8 cellular contexts compared by ENCODE assay signal in the genomic region with DNA sequence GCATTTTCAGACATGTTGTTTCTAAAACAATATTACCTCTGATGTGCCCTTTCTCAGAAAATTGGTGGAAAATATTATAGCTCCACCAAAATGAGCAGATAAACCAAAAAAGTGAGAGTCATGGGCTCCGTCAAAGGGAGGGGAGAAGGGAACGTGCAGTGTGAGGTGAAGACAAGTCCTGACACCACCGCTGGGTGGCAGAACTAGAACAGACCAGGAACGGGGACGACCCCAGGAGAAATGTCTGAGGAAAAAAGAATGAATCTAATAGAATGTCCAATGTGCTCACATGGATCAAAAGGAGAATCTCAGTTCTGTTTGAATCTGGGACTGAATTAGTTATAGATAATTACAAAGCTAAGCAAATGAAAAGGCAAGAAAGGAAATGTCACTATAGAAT. TPM values are rescaled to one million over a fixed set of nuclear protein-coding genes. Genes with fewer than 3 reads are reported as not detected.
DNase-seq lines count a peak whose midpoint lies in the region; ATAC-seq, FAIRE-seq and TF ChIP-seq lines count a peak whose summit lies in the region.

No MANE protein-coding gene starts in this region.

- no peaks in the 10 kb centered on the region for H3K4me1 Mint-ChIP-seq in neural crest cell

- in situ Hi-C loops in Panc1 (cut with HindIII; ENCODE audit: low pct_unique_long_range_greater_than_20kb, low sequenced_read_pairs) = no loop called here

- no peaks in the 10 kb centered on the region for H3K27me3 ChIP-seq in Panc1 (ENCODE audit: control insufficient read depth, insufficient read depth, low read length)
- no peaks in the 10 kb centered on the region for H3K27me3 ChIP-seq in H1 (replicated peaks in 1 of 4; ENCODE audit: control insufficient read depth in 3 of 4, extremely low read depth in 1 of 4, insufficient read depth in 3 of 4, low read length in 3 of 4)

- H3K9me3 ChIP-seq in Panc1 (ENCODE audit: control insufficient read depth, insufficient read depth, low read depth, low read length) (no peaks in the 10 kb centered on the region), H1 (ENCODE audit: insufficient read depth in 2 of 2, low read depth in 1 of 2, low read length in 1 of 2) (no peaks in the 10 kb centered on the region)

- intact Hi-C loops in Panc1 (cut with micrococcal nuclease; ENCODE audit: unreplicated experiment) = loop anchor here (1.0 kb wide), 1 partner anchor 97 kb away; no protein-coding TSS in a partner anchor

- no peaks in the 10 kb centered on the region; the same call in 1 of the 2 replicates for H3K36me3 ChIP-seq in Panc1 (ENCODE audit: control insufficient read depth, insufficient read depth, low read length)
- peaks cover 0 to 35% (median 23%) of the 10 kb centered on the region in 4 experiments; a peak in 7 of 8 replicates for H3K36me3 ChIP-seq in H1 (ENCODE audit: control insufficient read depth in 2 of 4, insufficient read depth in 4 of 4, low read length in 3 of 4)

- no peaks in the 10 kb centered on the region for H3K79me1 ChIP-seq in H1 (ENCODE audit: low read depth, low read length)

- H3K9ac ChIP-seq in H1 (replicated peaks in 1 of 4; ENCODE audit: extremely low read depth in 1 of 4, low read depth in 3 of 4, low read length in 3 of 4) = no peak overlapping the region

- H3K4me1 ChIP-seq in Panc1 (ENCODE audit: control insufficient read depth, insufficient read depth, low read length) (no peaks in the 10 kb centered on the region), H1 (replicated peaks in 1 of 4; ENCODE audit: control insufficient read depth in 3 of 4, insufficient read depth in 4 of 4, low read length in 3 of 4) (peaks cover 0 to 7% (median 3%) of the 10 kb centered on the region in 4 experiments; a peak in 3 of 7 replicates)

- no peak overlapping the region for H3K18ac ChIP-seq in H1 (ENCODE audit: extremely low read depth, low read length)

- no peak for TF ChIP-seq EP300 in H1 (IDR thresholded peaks at IDR 0.05; ENCODE audit: borderline replicate concordance in 1 of 2, low read depth in 2 of 2, low read length in 2 of 2)

- H3K4me3 Mint-ChIP-seq in neural crest cell = no peak overlapping the region

- H3K23me2 ChIP-seq in H1 (ENCODE audit: low read depth, low read length) = no peaks in the 10 kb centered on the region

- no peaks in the 10 kb centered on the region for H4K20me1 ChIP-seq in H1 (replicated peaks in 1 of 2; ENCODE audit: control insufficient read depth in 1 of 2, insufficient read depth in 2 of 2, low read length in 2 of 2)

- peak; percentile 68 to 74 for TF ChIP-seq RAD21 in H1 (IDR thresholded peaks at IDR 0.05 in 1 of 2, conservative IDR thresholded peaks at IDR 0.05 in 1 of 2; ENCODE audit: low read depth in 2 of 2, low read length in 2 of 2)

- H3K4me3 ChIP-seq in Panc1 (ENCODE audit: low read depth in 2 of 2, low read length in 2 of 2) (no peak overlapping the region), H1 (ENCODE audit: extremely low read depth in 1 of 4, insufficient read depth in 2 of 4, low read depth in 3 of 4, low read length in 4 of 4) (no peak overlapping the region)

- H3K9me3 Mint-ChIP-seq in neural crest cell = no peaks in the 10 kb centered on the region

- 55% methylated on average over 5 of the region's 5 CpGs; no CpG with 5 or more reads in 1 of the 2 experiments for WGBS in H1 (ENCODE audit: extremely low coverage in 1 of 2, insufficient coverage in 1 of 2, insufficient read length in 1 of 2, insufficient replicate concordance in 2 of 2, low coverage in 1 of 2, low lambda C conversion rate in 2 of 2, missing lambda C conversion rate in 1 of 2), 2 experiments

- DNase-seq in D341Med (ENCODE audit: low spot score) (peak; percentile 80), Panc1 (ENCODE audit: low read depth, low spot score) (no peak), H1 (ENCODE audit: low read depth in 1 of 2, low spot score in 2 of 2) (peak in 1 of 2 experiments; percentile 53), neural crest cell (ENCODE audit: low read depth, low spot score) (peak; percentile 31), NOMO-1 treated with dmso at 0.1 percent for 144 hours (lab: John Stamatoyannopoulos, UW; ENCODE audit: unreplicated experiment) (no peak)

- H3K23ac ChIP-seq in H1 (ENCODE audit: insufficient read length) = no peak overlapping the region

- no peak overlapping the region for H2BK15ac ChIP-seq in H1 (ENCODE audit: low read length)

- no peak overlapping the region for H3K14ac ChIP-seq in H1 (ENCODE audit: insufficient read length)

- no peak overlapping the region for H2AK5ac ChIP-seq in H1 (ENCODE audit: low read depth, low read length)

- peaks cover 11% of the 10 kb centered on the region for H3K36me3 Mint-ChIP-seq in neural crest cell (ENCODE audit: low read depth)

- H3K27ac Mint-ChIP-seq in neural crest cell (ENCODE audit: unreplicated experiment) = no peak overlapping the region

- H2BK5ac ChIP-seq in H1 (ENCODE audit: low read depth, low read length) = no peak overlapping the region

- H3K27ac ChIP-seq in Panc1 (ENCODE audit: low read length) (no peak overlapping the region), H1 (ENCODE audit: low read depth, low read length) (no peak overlapping the region)

- TF ChIP-seq CTCF in Panc1 (IDR thresholded peaks at IDR 0.05) = peak; percentile 65
- TF ChIP-seq CTCF in H1 (IDR thresholded peaks at IDR 0.05; ENCODE audit: control extremely low read depth in 1 of 3, insufficient read depth in 1 of 3, low read depth in 1 of 3, low read length in 3 of 3) = peak; percentile 65 to 67 (median 65)
- TF ChIP-seq CTCF in neural crest cell (conservative IDR thresholded peaks at IDR 0.05) = peak; percentile 70

- no peaks in the 10 kb centered on the region for H3K27me3 Mint-ChIP-seq in neural crest cell (ENCODE audit: low read depth)

- H2BK20ac ChIP-seq in H1 (ENCODE audit: low read length) = no peak overlapping the region

- no peak overlapping the region for H3K56ac ChIP-seq in H1 (replicated peaks; ENCODE audit: insufficient read length, low read depth, low read length)

- H4K91ac ChIP-seq in H1 (replicated peaks; ENCODE audit: insufficient read length, low read length) = no peak overlapping the region

- no peak overlapping the region for H2BK120ac ChIP-seq in H1 (replicated peaks; ENCODE audit: low read depth, low read length)

- ATAC-seq in GM21786 (IDR thresholded peaks at IDR 0.05; ENCODE audit: unreplicated experiment) (peak; percentile 67), Panc1 (peak; percentile 86), HG02763 (IDR thresholded peaks at IDR 0.05; ENCODE audit: unreplicated experiment) (no peak), GM21381 (IDR thresholded peaks at IDR 0.05; ENCODE audit: unreplicated experiment) (no peak)

- no peak overlapping the region for H4K8ac ChIP-seq in H1 (ENCODE audit: extremely low read depth, insufficient read depth, low read length)

- no TSS peak for BruUV-seq in Panc1 (replicated peaks; lab: Mats Ljungman, UMichigan)

- H3K4me2 ChIP-seq in H1 (ENCODE audit: insufficient read depth in 1 of 2, low read depth in 2 of 2, low read length in 2 of 2) = no peak overlapping the region

- H3K79me2 ChIP-seq in H1 (ENCODE audit: control insufficient read depth in 1 of 2, insufficient read depth in 2 of 2, low read length in 2 of 2) = no peaks in the 10 kb centered on the region

- TF ChIP-seq POLR2A in H1 (IDR thresholded peaks at IDR 0.05; ENCODE audit: control extremely low read depth in 1 of 2, low read depth in 2 of 2, low read length in 2 of 2) = no peak

- H2AFZ ChIP-seq in H1 (ENCODE audit: low read length) = no peak overlapping the region

- no peak overlapping the region for H3K4ac ChIP-seq in H1 (replicated peaks; ENCODE audit: insufficient read length, low read depth, low read length)

- H2BK12ac ChIP-seq in H1 (ENCODE audit: low read depth, low read length) = no peak overlapping the region

- POLR2A ChIA-PET in Panc1 (lab: Charles Lee) (no interaction called here), H1 (lab: Charles Lee; ENCODE audit: partially characterized antibody) (interaction anchor here (1.5 kb wide), 1 partner anchor 23 kb away, joined by 3 read pairs; no protein-coding TSS in a partner anchor)

- CTCF ChIA-PET in Panc1 (lab: Charles Lee) = interaction anchor here (0.6 to 1.2 kb wide), 2 partner anchors 98 to 156 kb away, joined by 4 to 7 read pairs; no protein-coding TSS in a partner anchor
- CTCF ChIA-PET in H1 (lab: Charles Lee; ENCODE audit: partially characterized antibody) = interaction anchor here (0.6 to 9.1 kb wide), 28 partner anchors 9 to 1792 kb away, joined by 3 to 96 read pairs (median 4); no protein-coding TSS in a partner anchor

- no peak overlapping the region for H4K5ac ChIP-seq in H1 (ENCODE audit: insufficient read length, low read depth, low read length)

- peak; percentile 24 for FAIRE-seq in H1 (lab: Jason Lieb, UNC)

TF ChIP-seq in H1, 55 proteins besides CTCF, POLR2A, EP300 and RAD21 (continues in another document):
- TF ChIP-seq KDM1A (IDR thresholded peaks at IDR 0.05; ENCODE audit: borderline replicate concordance, low read length) (no peak), CHD2 (IDR thresholded peaks at IDR 0.05; ENCODE audit: low read length) (no peak), CEBPB (IDR thresholded peaks at IDR 0.05; ENCODE audit: low read depth, low read length) (no peak)

RNA-seq across cellular contexts. Expression of a gene that starts 22.6 kb away (rescaled TPM):
- total RNA-seq in Panc1 (2021; ENCODE audit: unreplicated experiment) = 0.72 TPM
- polyA plus RNA-seq in Panc1 (2012; ENCODE audit: insufficient read length) = 0.31 TPM
- total RNA-seq in H1 (2021; fragmentation: NEBNext Ultra II Directional; extraction: Animal tissue kit (Norgen Biotek cat#: 25700)) = 4.3 and 4.5 TPM in 2 replicates
- 0.59 and 0.75 TPM in 2 replicates for polyA plus RNA-seq in H1 (2011; rRNA removed)
- polyA plus RNA-seq in H1 (2011; cell fraction: cytosol; rRNA removed) = 0.81 TPM
- polyA plus RNA-seq in H1 (2011; cell fraction: nucleus; rRNA removed) = 1.2 TPM
- polyA plus RNA-seq in H1 (2012, experiment 1 of 2) = 1.1 to 2.8 TPM (median 1.3 TPM) in 4 replicates
- 0.35 TPM for polyA plus RNA-seq in H1 (2012, experiment 2 of 2)
- polyA plus RNA-seq in H1 (2013, experiment 1 of 2) = 1.1 TPM
- polyA plus RNA-seq in H1 (2013, experiment 2 of 2) = 1.0 TPM
- polyA minus RNA-seq in H1 (2011; rRNA and poly(A)+ RNA removed) = 2.0 and 2.7 TPM in 2 replicates
- 1.5 TPM for polyA minus RNA-seq in H1 (2011; cell fraction: cytosol; rRNA and poly(A)+ RNA removed)
- polyA minus RNA-seq in H1 (2011; cell fraction: nucleus; rRNA and poly(A)+ RNA removed) = 5.0 TPM
- total RNA-seq in neural crest cell = 14.1 and 15.1 TPM in 2 replicates

RNA-seq across cellular contexts. Expression of a gene that starts 24.8 kb away (rescaled TPM):
- total RNA-seq in Panc1 (2021; ENCODE audit: unreplicated experiment) (29.8 TPM), neural crest cell (31.0 and 35.7 TPM in 2 replicates)
- polyA plus RNA-seq in Panc1 (2012; ENCODE audit: insufficient read length) = 24.2 TPM
- 43.5 and 50.5 TPM in 2 replicates for total RNA-seq in H1 (2021; fragmentation: NEBNext Ultra II Directional; extraction: Animal tissue kit (Norgen Biotek cat#: 25700))
- 10.7 and 12.4 TPM in 2 replicates for polyA plus RNA-seq in H1 (2011; rRNA removed)
- 18.5 TPM for polyA plus RNA-seq in H1 (2011; cell fraction: cytosol; rRNA removed)
- polyA plus RNA-seq in H1 (2011; cell fraction: nucleus; rRNA removed) = 25.8 TPM
- 24.3 to 28.3 TPM (median 25.5 TPM) in 4 replicates for polyA plus RNA-seq in H1 (2012, experiment 1 of 2)
- polyA plus RNA-seq in H1 (2012, experiment 2 of 2) = 13.3 TPM
- polyA plus RNA-seq in H1 (2013, experiment 1 of 2) = 25.2 TPM
- 30.3 TPM for polyA plus RNA-seq in H1 (2013, experiment 2 of 2)
- polyA minus RNA-seq in H1 (2011; rRNA and poly(A)+ RNA removed) = 25.7 and 31.5 TPM in 2 replicates
- 24.7 TPM for polyA minus RNA-seq in H1 (2011; cell fraction: cytosol; rRNA and poly(A)+ RNA removed)
- 38.8 TPM for polyA minus RNA-seq in H1 (2011; cell fraction: nucleus; rRNA and poly(A)+ RNA removed)

Comparison
In these comparisons a context has a peak if more than half of its experiments do, and no peak if none do; other contexts are left out.
1. DNase-seq: peak in D341Med (single experiment) and neural crest cell (single experiment); none in Panc1 (single experiment) and NOMO-1 treated with dmso at 0.1 percent for 144 hours (single experiment).
2. ATAC-seq: peak in GM21786 (single experiment) and Panc1 (single experiment); none in HG02763 (single experiment) and GM21381 (single experiment).
3. Peak in every context shown above with its lines, with median percentiles within 50 percentile points of each other: CTCF ChIP-seq.